1 cellular context compared by ENCODE assay signal in the genomic region with DNA sequence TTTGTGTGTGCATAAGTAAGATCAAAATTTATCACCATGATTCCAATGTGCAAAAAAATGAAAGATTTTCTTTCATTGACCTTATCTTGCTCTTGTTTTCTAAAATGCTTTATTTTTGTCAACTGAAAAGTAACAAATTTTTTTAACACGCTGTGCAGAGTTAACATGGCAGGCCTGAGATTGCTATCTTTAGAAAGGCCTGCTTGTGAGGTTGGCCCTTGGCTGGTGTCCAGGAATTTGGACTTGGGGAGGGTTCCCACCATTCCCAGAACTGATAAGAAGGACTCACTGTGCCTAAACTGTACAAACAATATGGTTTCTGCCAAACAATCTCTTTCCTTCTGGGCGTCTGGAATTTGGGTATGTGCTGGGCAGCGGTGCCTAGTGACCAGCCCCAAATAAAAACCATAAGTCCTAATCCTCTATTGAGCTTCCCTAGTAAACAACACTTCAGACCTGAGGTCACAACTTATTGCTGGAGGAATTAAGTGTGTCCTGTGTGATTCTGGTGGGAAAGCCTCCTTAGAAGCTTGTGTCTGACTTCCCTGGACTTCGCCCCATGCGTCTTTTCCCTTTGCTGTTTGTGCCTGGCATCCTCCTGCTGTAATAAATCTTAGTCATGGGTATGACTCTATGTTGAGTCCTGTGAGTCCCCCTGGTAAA.
TF ChIP-seq lines count a peak whose summit lies in the region.

No MANE protein-coding gene starts in this region.

TF ChIP-seq in K562, 482 proteins besides CTCF, POLR2A, EP300 and RAD21 (continued from another document and continues in another):
- TF ChIP-seq, protein P1, sequence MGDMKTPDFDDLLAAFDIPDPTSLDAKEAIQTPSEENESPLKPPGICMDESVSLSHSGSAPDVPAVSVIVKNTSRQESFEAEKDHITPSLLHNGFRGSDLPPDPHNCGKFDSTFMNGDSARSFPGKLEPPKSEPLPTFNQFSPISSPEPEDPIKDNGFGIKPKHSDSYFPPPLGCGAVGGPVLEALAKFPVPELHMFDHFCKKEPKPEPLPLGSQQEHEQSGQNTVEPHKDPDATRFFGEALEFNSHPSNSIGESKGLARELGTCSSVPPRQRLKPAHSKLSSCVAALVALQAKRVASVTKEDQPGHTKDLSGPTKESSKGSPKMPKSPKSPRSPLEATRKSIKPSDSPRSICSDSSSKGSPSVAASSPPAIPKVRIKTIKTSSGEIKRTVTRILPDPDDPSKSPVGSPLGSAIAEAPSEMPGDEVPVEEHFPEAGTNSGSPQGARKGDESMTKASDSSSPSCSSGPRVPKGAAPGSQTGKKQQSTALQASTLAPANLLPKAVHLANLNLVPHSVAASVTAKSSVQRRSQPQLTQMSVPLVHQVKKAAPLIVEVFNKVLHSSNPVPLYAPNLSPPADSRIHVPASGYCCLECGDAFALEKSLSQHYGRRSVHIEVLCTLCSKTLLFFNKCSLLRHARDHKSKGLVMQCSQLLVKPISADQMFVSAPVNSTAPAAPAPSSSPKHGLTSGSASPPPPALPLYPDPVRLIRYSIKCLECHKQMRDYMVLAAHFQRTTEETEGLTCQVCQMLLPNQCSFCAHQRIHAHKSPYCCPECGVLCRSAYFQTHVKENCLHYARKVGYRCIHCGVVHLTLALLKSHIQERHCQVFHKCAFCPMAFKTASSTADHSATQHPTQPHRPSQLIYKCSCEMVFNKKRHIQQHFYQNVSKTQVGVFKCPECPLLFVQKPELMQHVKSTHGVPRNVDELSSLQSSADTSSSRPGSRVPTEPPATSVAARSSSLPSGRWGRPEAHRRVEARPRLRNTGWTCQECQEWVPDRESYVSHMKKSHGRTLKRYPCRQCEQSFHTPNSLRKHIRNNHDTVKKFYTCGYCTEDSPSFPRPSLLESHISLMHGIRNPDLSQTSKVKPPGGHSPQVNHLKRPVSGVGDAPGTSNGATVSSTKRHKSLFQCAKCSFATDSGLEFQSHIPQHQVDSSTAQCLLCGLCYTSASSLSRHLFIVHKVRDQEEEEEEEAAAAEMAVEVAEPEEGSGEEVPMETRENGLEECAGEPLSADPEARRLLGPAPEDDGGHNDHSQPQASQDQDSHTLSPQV (IDR thresholded peaks at IDR 0.05), result peak; percentile 97
- TF ChIP-seq ZBED1 (IDR thresholded peaks at IDR 0.05), result no peak
- TF ChIP-seq RUNX1 (IDR thresholded peaks at IDR 0.05; ENCODE audit: low read depth), result no peak
- peak; percentile 49 for TF ChIP-seq RBBP5 (IDR thresholded peaks at IDR 0.05; ENCODE audit: borderline replicate concordance, insufficient read depth, low read length, poor library complexity, severe bottlenecking)
- TF ChIP-seq RCOR1 (IDR thresholded peaks at IDR 0.05; ENCODE audit: borderline replicate concordance in 1 of 2, low read depth in 2 of 2, low read length in 2 of 2), result peak in 1 of 2 experiments; percentile 86; a peak in 2 of 4 replicates
- peak; percentile 35; the same call in 1 of the 2 replicates for TF ChIP-seq EP400 (IDR thresholded peaks at IDR 0.05)
- TF ChIP-seq ATF7 (IDR thresholded peaks at IDR 0.05), result peak; percentile 63
- TF ChIP-seq CTBP1 (IDR thresholded peaks at IDR 0.05; ENCODE audit: borderline replicate concordance), result peak; percentile 81; the same call in 1 of the 2 replicates
- TF ChIP-seq NR4A1 (CRISPR knock-in tag; IDR thresholded peaks at IDR 0.05), result no peak
- TF ChIP-seq NR4A1 (tag; IDR thresholded peaks at IDR 0.05), result peak; percentile 88
- no peak for TF ChIP-seq ZNF143 (CRISPR knock-in tag; IDR thresholded peaks at IDR 0.05)
- peak; percentile 75 for TF ChIP-seq CXXC5 (CRISPR knock-in tag; IDR thresholded peaks at IDR 0.05)
- TF ChIP-seq SOX6 (IDR thresholded peaks at IDR 0.05), result peak; percentile 87
- no peak for TF ChIP-seq ATF1 (CRISPR knock-in tag; IDR thresholded peaks at IDR 0.05)
- TF ChIP-seq ATF1 (tag; IDR thresholded peaks at IDR 0.05), result peak; percentile 64; the same call in 1 of the 2 replicates
- TF ChIP-seq TAF1 (IDR thresholded peaks at IDR 0.05; ENCODE audit: control insufficient read depth, extremely low read depth, insufficient read depth, low read length, severe bottlenecking), result no peak
- no peak for TF ChIP-seq TCFL5 (CRISPR knock-in tag; conservative IDR thresholded peaks at IDR 0.05)
- TF ChIP-seq, protein P2, sequence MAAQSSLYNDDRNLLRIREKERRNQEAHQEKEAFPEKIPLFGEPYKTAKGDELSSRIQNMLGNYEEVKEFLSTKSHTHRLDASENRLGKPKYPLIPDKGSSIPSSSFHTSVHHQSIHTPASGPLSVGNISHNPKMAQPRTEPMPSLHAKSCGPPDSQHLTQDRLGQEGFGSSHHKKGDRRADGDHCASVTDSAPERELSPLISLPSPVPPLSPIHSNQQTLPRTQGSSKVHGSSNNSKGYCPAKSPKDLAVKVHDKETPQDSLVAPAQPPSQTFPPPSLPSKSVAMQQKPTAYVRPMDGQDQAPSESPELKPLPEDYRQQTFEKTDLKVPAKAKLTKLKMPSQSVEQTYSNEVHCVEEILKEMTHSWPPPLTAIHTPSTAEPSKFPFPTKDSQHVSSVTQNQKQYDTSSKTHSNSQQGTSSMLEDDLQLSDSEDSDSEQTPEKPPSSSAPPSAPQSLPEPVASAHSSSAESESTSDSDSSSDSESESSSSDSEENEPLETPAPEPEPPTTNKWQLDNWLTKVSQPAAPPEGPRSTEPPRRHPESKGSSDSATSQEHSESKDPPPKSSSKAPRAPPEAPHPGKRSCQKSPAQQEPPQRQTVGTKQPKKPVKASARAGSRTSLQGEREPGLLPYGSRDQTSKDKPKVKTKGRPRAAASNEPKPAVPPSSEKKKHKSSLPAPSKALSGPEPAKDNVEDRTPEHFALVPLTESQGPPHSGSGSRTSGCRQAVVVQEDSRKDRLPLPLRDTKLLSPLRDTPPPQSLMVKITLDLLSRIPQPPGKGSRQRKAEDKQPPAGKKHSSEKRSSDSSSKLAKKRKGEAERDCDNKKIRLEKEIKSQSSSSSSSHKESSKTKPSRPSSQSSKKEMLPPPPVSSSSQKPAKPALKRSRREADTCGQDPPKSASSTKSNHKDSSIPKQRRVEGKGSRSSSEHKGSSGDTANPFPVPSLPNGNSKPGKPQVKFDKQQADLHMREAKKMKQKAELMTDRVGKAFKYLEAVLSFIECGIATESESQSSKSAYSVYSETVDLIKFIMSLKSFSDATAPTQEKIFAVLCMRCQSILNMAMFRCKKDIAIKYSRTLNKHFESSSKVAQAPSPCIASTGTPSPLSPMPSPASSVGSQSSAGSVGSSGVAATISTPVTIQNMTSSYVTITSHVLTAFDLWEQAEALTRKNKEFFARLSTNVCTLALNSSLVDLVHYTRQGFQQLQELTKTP (IDR thresholded peaks at IDR 0.05; ENCODE audit: low read depth in 1 of 2, partially characterized antibody in 2 of 2), result no peak
- peak; percentile 20; the same call in 1 of the 2 replicates for TF ChIP-seq TAL1 (IDR thresholded peaks at IDR 0.05)
- peak; percentile 8 for TF ChIP-seq HNRNPLL (IDR thresholded peaks at IDR 0.05; ENCODE audit: low read depth, low read length, poor library complexity, severe bottlenecking)
- TF ChIP-seq, protein P3, sequence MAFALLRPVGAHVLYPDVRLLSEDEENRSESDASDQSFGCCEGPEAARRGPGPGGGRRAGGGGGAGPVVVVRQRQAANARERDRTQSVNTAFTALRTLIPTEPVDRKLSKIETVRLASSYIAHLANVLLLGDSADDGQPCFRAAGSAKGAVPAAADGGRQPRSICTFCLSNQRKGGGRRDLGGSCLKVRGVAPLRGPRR (CRISPR knock-in tag; IDR thresholded peaks at IDR 0.05), result 0 out of 2 replicates have a peak, but pooled peaks have one; percentile 64
- TF ChIP-seq, protein P4, sequence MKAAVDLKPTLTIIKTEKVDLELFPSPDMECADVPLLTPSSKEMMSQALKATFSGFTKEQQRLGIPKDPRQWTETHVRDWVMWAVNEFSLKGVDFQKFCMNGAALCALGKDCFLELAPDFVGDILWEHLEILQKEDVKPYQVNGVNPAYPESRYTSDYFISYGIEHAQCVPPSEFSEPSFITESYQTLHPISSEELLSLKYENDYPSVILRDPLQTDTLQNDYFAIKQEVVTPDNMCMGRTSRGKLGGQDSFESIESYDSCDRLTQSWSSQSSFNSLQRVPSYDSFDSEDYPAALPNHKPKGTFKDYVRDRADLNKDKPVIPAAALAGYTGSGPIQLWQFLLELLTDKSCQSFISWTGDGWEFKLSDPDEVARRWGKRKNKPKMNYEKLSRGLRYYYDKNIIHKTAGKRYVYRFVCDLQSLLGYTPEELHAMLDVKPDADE (conservative IDR thresholded peaks at IDR 0.05; ENCODE audit: control insufficient read depth, low read depth, low read length), result no peak
- TF ChIP-seq MYC (IDR thresholded peaks at IDR 0.05; ENCODE audit: low read depth, low read length), result peak; percentile 74
- peak; percentile 17; the same call in 1 of the 2 replicates for TF ChIP-seq MYC (CRISPR knock-in tag; IDR thresholded peaks at IDR 0.05; ENCODE audit: borderline replicate concordance, low read depth)
- peak; percentile 16; the same call in 1 of the 2 replicates for TF ChIP-seq ZNF707 (CRISPR knock-in tag; conservative IDR thresholded peaks at IDR 0.05)
- no peak for TF ChIP-seq ZNF12 (CRISPR knock-in tag; IDR thresholded peaks at IDR 0.05)
- TF ChIP-seq ZNF23 (CRISPR knock-in tag; IDR thresholded peaks at IDR 0.05), result no peak
- TF ChIP-seq CBX1 (IDR thresholded peaks at IDR 0.05; ENCODE audit: low read depth), result no peak
- TF ChIP-seq MAZ (CRISPR knock-in tag; conservative IDR thresholded peaks at IDR 0.05 in 1 of 2, IDR thresholded peaks at IDR 0.05 in 1 of 2), result peak in 1 of 2 experiments; percentile 55
- TF ChIP-seq, protein P5, sequence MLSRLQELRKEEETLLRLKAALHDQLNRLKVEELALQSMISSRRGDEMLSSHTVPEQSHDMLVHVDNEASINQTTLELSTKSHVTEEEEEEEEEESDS (CRISPR knock-in tag; IDR thresholded peaks at IDR 0.05), result no peak
- TF ChIP-seq, protein P6, sequence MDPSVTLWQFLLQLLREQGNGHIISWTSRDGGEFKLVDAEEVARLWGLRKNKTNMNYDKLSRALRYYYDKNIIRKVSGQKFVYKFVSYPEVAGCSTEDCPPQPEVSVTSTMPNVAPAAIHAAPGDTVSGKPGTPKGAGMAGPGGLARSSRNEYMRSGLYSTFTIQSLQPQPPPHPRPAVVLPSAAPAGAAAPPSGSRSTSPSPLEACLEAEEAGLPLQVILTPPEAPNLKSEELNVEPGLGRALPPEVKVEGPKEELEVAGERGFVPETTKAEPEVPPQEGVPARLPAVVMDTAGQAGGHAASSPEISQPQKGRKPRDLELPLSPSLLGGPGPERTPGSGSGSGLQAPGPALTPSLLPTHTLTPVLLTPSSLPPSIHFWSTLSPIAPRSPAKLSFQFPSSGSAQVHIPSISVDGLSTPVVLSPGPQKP (CRISPR knock-in tag; IDR thresholded peaks at IDR 0.05), result no peak
- TF ChIP-seq ZNF24 (IDR thresholded peaks at IDR 0.05), result no peak
- TF ChIP-seq ZNF431 (CRISPR knock-in tag; IDR thresholded peaks at IDR 0.05), result no peak
- no peak for TF ChIP-seq CREBBP (IDR thresholded peaks at IDR 0.05; ENCODE audit: low read depth, low read length)
- TF ChIP-seq ARID2 (IDR thresholded peaks at IDR 0.05), result no peak
- peak; percentile 47 for TF ChIP-seq NEUROD1 (IDR thresholded peaks at IDR 0.05; ENCODE audit: borderline replicate concordance, low read depth, low read length, partially characterized antibody)
- 0 out of 2 replicates have a peak, but pooled peaks have one; percentile 30 for TF ChIP-seq ZNF165 (CRISPR knock-in tag; IDR thresholded peaks at IDR 0.05; ENCODE audit: borderline replicate concordance)
- no peak for TF ChIP-seq ZBTB8A (IDR thresholded peaks at IDR 0.05; ENCODE audit: partially characterized antibody)
- TF ChIP-seq ZBTB1 (CRISPR knock-in tag; IDR thresholded peaks at IDR 0.05; ENCODE audit: borderline replicate concordance, low read depth), result no peak
